27 cellular contexts compared by ENCODE assay signal in the genomic region with DNA sequence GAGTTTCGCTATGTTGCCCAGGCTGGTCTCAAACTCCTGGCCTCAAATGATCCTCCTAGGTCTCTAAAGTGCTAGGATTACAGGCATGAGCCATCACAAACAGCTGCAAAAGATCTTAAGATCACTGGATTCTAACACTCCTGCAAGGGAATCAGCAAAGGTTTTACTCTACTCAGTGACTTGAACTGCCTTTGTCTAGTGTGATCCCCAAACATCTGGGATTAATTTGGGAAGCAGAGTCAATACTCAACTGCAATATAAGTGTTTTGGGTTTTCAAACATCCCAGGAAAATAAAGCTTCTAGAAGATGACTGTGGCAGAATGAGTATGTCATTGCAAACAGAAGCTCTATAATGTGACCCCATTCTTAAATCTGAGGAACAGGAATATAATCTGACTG. TPM values are rescaled to one million over a fixed set of nuclear protein-coding genes. Genes with fewer than 3 reads are reported as not detected.
A peak's percentile ranks its signal among the peaks of the same experiment; 100 is the strongest.
DNase-seq lines count a peak whose midpoint lies in the region; ATAC-seq and TF ChIP-seq lines count a peak whose summit lies in the region.
"Had no signal": no experiment of that assay in that cellular context is flagged by ENCODE, and none has a peak within 500 bp of the region (broad histone marks: within the 10 kb centered on the region; RNA-seq: fewer than 3 reads in every experiment).

No MANE protein-coding gene starts in this region.

- no peak for ATAC-seq in stimulated activated naive CD8-positive, alpha-beta T cell treated with anti-CD3 and anti-CD28 coated beads, Interleukin-15, amount 100 ng/mL, for 72 hours
- ATAC-seq in stimulated activated naive CD8-positive, alpha-beta T cell treated with anti-CD3 and anti-CD28 coated beads, Interleukin-15, Interleukin-2, amounts not matched to agents 100 U/mL and 50 U/mL, for 24 hours = no peak
- no peak for ATAC-seq in Right ventricle myocardium inferior
- ATAC-seq: left cardiac atrium had no signal

- H3K9me2 ChIP-seq in hepatocyte (replicated peaks; ENCODE audit: insufficient read depth) = no peaks in the 10 kb centered on the region

- peak overlapping the region; percentile 49 for H3K4me2 ChIP-seq in hepatocyte
- H3K4me2 ChIP-seq: BLaER1, KMS-11 had no signal

- no peak for DNase-seq in stimulated activated naive CD8-positive, alpha-beta T cell treated with anti-CD3 and anti-CD28 coated beads, Interleukin-15, amount 100 ng/mL, for 72 hours
- DNase-seq in stimulated activated naive CD8-positive, alpha-beta T cell treated with anti-CD3 and anti-CD28 coated beads, Interleukin-15, Interleukin-2, amounts not matched to agents 100 U/mL and 50 U/mL, for 24 hours = no peak
- DNase-seq in adipocyte (ENCODE audit: low read depth) (peak; percentile 69), hepatocyte (ENCODE audit: low spot score) (no peak), Right ventricle myocardium inferior (ENCODE audit: missing footprints) (no peak), left ventricle myocardium inferior (no peak), SJCRH30 (no peak), cortex of kidney (lab: John Stamatoyannopoulos, UW) (no peak)
- DNase-seq: activated CD4-positive, alpha-beta T cell treated with anti-CD3 and anti-CD28 coated beads for 1 hour; activated effector memory CD4-positive, alpha-beta T cell treated with anti-CD3 and anti-CD28 coated beads, Interleukin-2, amount 50 U/mL, for 16 hours; activated T-cell treated with anti-CD3 and anti-CD28 coated beads, Interleukin-2, amount 50 U/mL, for 1 hour; DMS53; GDM1; left cardiac atrium; mesenchymal stem cell; MM.1S; NCI-H1417; NCI-H2029 treated with DMSO at 0.1 percent for 48 hours; NCI-H226; NCI-H748 treated with DMSO at 0.1 percent for 48 hours; nucleus accumbens; tibial artery had no signal

- peaks cover 58% of the 10 kb centered on the region for H3K79me2 ChIP-seq in hepatocyte

- H3K4me3 Mint-ChIP-seq in stimulated activated naive CD8-positive, alpha-beta T cell treated with anti-CD3 and anti-CD28 coated beads, Interleukin-15, amount 100 ng/mL, for 72 hours = no peak overlapping the region
- H3K4me3 Mint-ChIP-seq: stimulated activated naive CD8-positive, alpha-beta T cell treated with anti-CD3 and anti-CD28 coated beads, Interleukin-15, Interleukin-2, amounts not matched to agents 100 ng/mL and 50 ng/mL, for 24 hours had no signal

- H3K9me3 ChIP-seq in adipocyte (ENCODE audit: control insufficient read depth, low read length) = no peaks in the 10 kb centered on the region
- no peaks in the 10 kb centered on the region for H3K9me3 ChIP-seq in hepatocyte (ENCODE audit: low read depth)
- H3K9me3 ChIP-seq in left ventricle myocardium inferior (replicated peaks) = no peaks in the 10 kb centered on the region
- no peaks in the 10 kb centered on the region for H3K9me3 ChIP-seq in SJCRH30 (replicated peaks)
- H3K9me3 ChIP-seq: BLaER1, tibial artery had no signal

- no peak overlapping the region for H2AFZ ChIP-seq in hepatocyte

- no peaks in the 10 kb centered on the region for H4K20me1 ChIP-seq in hepatocyte (ENCODE audit: insufficient read depth, poor library complexity, severe bottlenecking)

- no peak overlapping the region for H3K4me3 ChIP-seq in adipocyte (ENCODE audit: low read length)
- no peak overlapping the region for H3K4me3 ChIP-seq in hepatocyte
- H3K4me3 ChIP-seq in left ventricle myocardium inferior = no peak overlapping the region
- no peak overlapping the region for H3K4me3 ChIP-seq in SJCRH30
- H3K4me3 ChIP-seq: BLaER1, skin epidermis, tibial artery had no signal

- intact Hi-C loops in Right ventricle myocardium inferior (cut with DNase I) (loop anchor here (10.0 kb wide), 1 partner anchor 128 kb away; no protein-coding TSS in a partner anchor), left ventricle myocardium inferior (cut with micrococcal nuclease) (no loop called here)

- no peaks in the 10 kb centered on the region for H3K27me3 Mint-ChIP-seq in stimulated activated naive CD8-positive, alpha-beta T cell treated with anti-CD3 and anti-CD28 coated beads, Interleukin-15, amount 100 ng/mL, for 72 hours
- H3K27me3 Mint-ChIP-seq: stimulated activated naive CD8-positive, alpha-beta T cell treated with anti-CD3 and anti-CD28 coated beads, Interleukin-15, Interleukin-2, amounts not matched to agents 100 ng/mL and 50 ng/mL, for 24 hours had no signal

- H3K36me3 ChIP-seq in adipocyte (ENCODE audit: control insufficient read depth, insufficient read depth, low read length, severe bottlenecking) (peaks cover 44% of the 10 kb centered on the region), hepatocyte (replicated peaks; ENCODE audit: insufficient read depth, low read depth) (no peaks in the 10 kb centered on the region), left ventricle myocardium inferior (peaks cover 34% of the 10 kb centered on the region), SJCRH30 (peaks cover 26% of the 10 kb centered on the region)

- no peaks in the 10 kb centered on the region for H3K9me3 Mint-ChIP-seq in stimulated activated naive CD8-positive, alpha-beta T cell treated with anti-CD3 and anti-CD28 coated beads, Interleukin-15, amount 100 ng/mL, for 72 hours
- H3K9me3 Mint-ChIP-seq: stimulated activated naive CD8-positive, alpha-beta T cell treated with anti-CD3 and anti-CD28 coated beads, Interleukin-15, Interleukin-2, amounts not matched to agents 100 ng/mL and 50 ng/mL, for 24 hours had no signal

- H3K27me3 ChIP-seq in adipocyte (replicated peaks; ENCODE audit: control insufficient read depth, insufficient read depth, low read length) = no peaks in the 10 kb centered on the region
- no peaks in the 10 kb centered on the region for H3K27me3 ChIP-seq in hepatocyte
- H3K27me3 ChIP-seq in left ventricle myocardium inferior (ENCODE audit: low read depth) = no peaks in the 10 kb centered on the region
- no peaks in the 10 kb centered on the region for H3K27me3 ChIP-seq in SJCRH30
- H3K27me3 ChIP-seq: BLaER1, tibial artery had no signal

- H3K9ac ChIP-seq in adipocyte (ENCODE audit: low read length) = no peak overlapping the region
- H3K9ac ChIP-seq: BLaER1, KMS-11 had no signal

- WGBS in hepatocyte (ENCODE audit: low lambda C conversion rate, missing lambda C conversion rate) = 81% methylated on average over 1 of the region's 1 CpG

- H3K4me1 ChIP-seq in adipocyte (ENCODE audit: control insufficient read depth, insufficient read depth, low read length) = peaks cover 23% of the 10 kb centered on the region
- H3K4me1 ChIP-seq in hepatocyte (ENCODE audit: insufficient read depth) = peaks cover 28% of the 10 kb centered on the region
- H3K4me1 ChIP-seq in left ventricle myocardium inferior = peaks cover 35% of the 10 kb centered on the region
- H3K4me1 ChIP-seq in SJCRH30 = peaks cover 8% of the 10 kb centered on the region

- H3K27ac Mint-ChIP-seq in stimulated activated naive CD8-positive, alpha-beta T cell treated with anti-CD3 and anti-CD28 coated beads, Interleukin-15, amount 100 ng/mL, for 72 hours = peak overlapping the region; percentile 19 to 20
- H3K27ac Mint-ChIP-seq: stimulated activated naive CD8-positive, alpha-beta T cell treated with anti-CD3 and anti-CD28 coated beads, Interleukin-15, Interleukin-2, amounts not matched to agents 100 ng/mL and 50 ng/mL, for 24 hours had no signal

- H3K27ac ChIP-seq in hepatocyte = peak overlapping the region; percentile 83
- no peak overlapping the region for H3K27ac ChIP-seq in left ventricle myocardium inferior (replicated peaks)
- no peak overlapping the region for H3K27ac ChIP-seq in SJCRH30
- H3K27ac ChIP-seq: BLaER1, KMS-11, RWPE1, skin epidermis, tibial artery had no signal

- TF ChIP-seq CTCF in hepatocyte (IDR thresholded peaks at IDR 0.05; ENCODE audit: poor library complexity) = no peak
- TF ChIP-seq CTCF in left ventricle myocardium inferior (IDR thresholded peaks at IDR 0.05; ENCODE audit: borderline replicate concordance) = no peak

- H3K4me1 Mint-ChIP-seq in stimulated activated naive CD8-positive, alpha-beta T cell treated with anti-CD3 and anti-CD28 coated beads, Interleukin-15, amount 100 ng/mL, for 72 hours = peaks cover 36% of the 10 kb centered on the region

RNA-seq across cellular contexts. Expression of a gene that starts 7.2 kb away (rescaled TPM):
- total RNA-seq in hepatocyte (86.4 and 111 TPM in 2 replicates), Right ventricle myocardium inferior (45.3 TPM), left ventricle myocardium inferior (47.2 TPM)
- 138 and 149 TPM in 2 replicates for polyA plus RNA-seq in hepatocyte
- 79.9 and 88.6 TPM in 2 replicates for total RNA-seq in SJCRH30 (2014; rRNA removed; shearing (Covaris generic))

RNA-seq across cellular contexts. Expression of a gene that starts 47.0 kb away (rescaled TPM):
- total RNA-seq in hepatocyte = 15.4 and 18.2 TPM in 2 replicates
- polyA plus RNA-seq in hepatocyte = 16.8 TPM in 2 replicates
- 18.7 TPM for total RNA-seq in Right ventricle myocardium inferior
- total RNA-seq in left ventricle myocardium inferior = 18.6 TPM
- total RNA-seq in SJCRH30 (2014; rRNA removed; shearing (Covaris generic)) = 16.6 and 21.9 TPM in 2 replicates
